In the genomic region with DNA sequence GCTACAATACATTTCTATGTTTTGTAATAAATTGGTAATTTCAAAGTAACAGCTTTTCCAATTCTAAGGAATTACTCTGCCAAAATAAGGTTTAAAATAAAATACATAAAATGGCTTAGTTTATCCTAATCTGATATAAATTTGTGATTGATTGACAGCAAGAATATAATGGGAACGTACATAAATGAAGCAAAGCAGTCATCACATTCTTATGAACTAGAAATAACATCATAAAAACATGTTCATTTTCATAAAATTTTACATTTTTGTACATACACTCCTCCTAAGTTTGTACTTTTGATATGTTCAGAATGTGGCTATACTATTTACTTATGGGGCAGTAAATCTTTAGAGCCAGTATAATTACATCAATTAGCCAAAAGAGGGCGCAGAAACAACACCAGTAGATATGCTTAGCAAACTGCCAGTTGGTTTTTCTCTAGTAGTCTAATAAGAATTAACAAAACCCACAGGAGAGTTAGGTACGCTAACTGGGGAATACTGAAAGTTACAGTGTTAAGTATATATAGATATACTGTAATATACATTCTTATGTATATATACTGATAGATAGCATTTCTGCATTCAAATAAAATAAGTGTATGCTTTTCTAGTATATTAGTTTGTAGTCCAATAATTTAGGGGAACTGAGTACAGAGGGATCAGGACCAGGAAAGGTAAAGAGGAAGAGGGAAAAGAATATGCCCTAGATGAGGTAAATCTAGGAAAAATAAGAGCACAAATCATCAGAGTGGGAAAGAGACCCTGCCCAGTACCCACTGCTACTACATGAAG, we compare ENCODE assay signal across 8 cellular contexts.
DNase-seq lines count a peak whose midpoint lies in the region; ATAC-seq and TF ChIP-seq lines count a peak whose summit lies in the region.

No MANE protein-coding gene starts in this region.

- H3K4me2 ChIP-seq in hepatocyte = no peak overlapping the region

- H3K9me3 Mint-ChIP-seq in WTC11 = no peaks in the 10 kb centered on the region
- H3K9me3 Mint-ChIP-seq in activated naive CD4-positive, alpha-beta T cell treated with anti-CD3 and anti-CD28 coated beads for 36 hours = no peaks in the 10 kb centered on the region

- no peaks in the 10 kb centered on the region for H3K27me3 Mint-ChIP-seq in WTC11 (ENCODE audit: low read depth)
- H3K27me3 Mint-ChIP-seq in activated naive CD4-positive, alpha-beta T cell treated with anti-CD3 and anti-CD28 coated beads for 36 hours (ENCODE audit: low read depth) = no peaks in the 10 kb centered on the region

- no peak overlapping the region for H3K4me3 Mint-ChIP-seq in WTC11
- no peak overlapping the region for H3K4me3 Mint-ChIP-seq in activated naive CD4-positive, alpha-beta T cell treated with anti-CD3 and anti-CD28 coated beads for 36 hours

- no peaks in the 10 kb centered on the region for H3K36me3 ChIP-seq in hepatocyte (replicated peaks; ENCODE audit: insufficient read depth, low read depth)
- H3K36me3 ChIP-seq in testis (ENCODE audit: low read depth, missing control alignments) = no peaks in the 10 kb centered on the region

- no peaks in the 10 kb centered on the region for H3K4me1 Mint-ChIP-seq in WTC11
- H3K4me1 Mint-ChIP-seq in activated naive CD4-positive, alpha-beta T cell treated with anti-CD3 and anti-CD28 coated beads for 36 hours (ENCODE audit: low read depth) = no peaks in the 10 kb centered on the region

- DNase-seq in AG08396 (ENCODE audit: low spot score) = peak; percentile 20
- DNase-seq in NCI-H146 (lab: John Stamatoyannopoulos, UW) = peak; percentile 80
- no peak for DNase-seq in WTC11 (ENCODE audit: low spot score)
- DNase-seq in hepatocyte (ENCODE audit: low spot score) = peak; percentile 68
- no peak for DNase-seq in testis
- DNase-seq in activated naive CD4-positive, alpha-beta T cell treated with anti-CD3 and anti-CD28 coated beads for 36 hours = no peak

- peak; percentile 83 for ATAC-seq in GM18498 (IDR thresholded peaks at IDR 0.05; ENCODE audit: unreplicated experiment)
- ATAC-seq in HG02852 (IDR thresholded peaks at IDR 0.05; ENCODE audit: unreplicated experiment) = peak; percentile 91
- peak; percentile 71 for ATAC-seq in WTC11

- no peak overlapping the region for H3K27ac ChIP-seq in hepatocyte
- H3K27ac ChIP-seq in testis = no peak overlapping the region

- H3K36me3 Mint-ChIP-seq in WTC11 = no peaks in the 10 kb centered on the region
- no peaks in the 10 kb centered on the region for H3K36me3 Mint-ChIP-seq in activated naive CD4-positive, alpha-beta T cell treated with anti-CD3 and anti-CD28 coated beads for 36 hours (ENCODE audit: low read depth)

- H4K20me1 ChIP-seq in hepatocyte (ENCODE audit: insufficient read depth, poor library complexity, severe bottlenecking) = no peaks in the 10 kb centered on the region

- H2AFZ ChIP-seq in hepatocyte = no peak overlapping the region

- TF ChIP-seq POLR2A in testis (IDR thresholded peaks at IDR 0.05) = no peak

- intact Hi-C loops in testis (cut with DNase I; ENCODE audit: low total_unique reads) = no loop called here
- intact Hi-C loops in activated naive CD4-positive, alpha-beta T cell treated with anti-CD3 and anti-CD28 coated beads for 36 hours (cut with micrococcal nuclease) = loop anchor here (1.0 to 2.0 kb wide), 4 partner anchors 36 to 526 kb away; a partner anchor contains a TSS

- TF ChIP-seq CTCF in WTC11 (IDR thresholded peaks at IDR 0.05) = peak; percentile 54; the same call in 1 of the 2 replicates
- peak; percentile 62 for TF ChIP-seq CTCF in hepatocyte (IDR thresholded peaks at IDR 0.05; ENCODE audit: poor library complexity)
- peak; percentile 7 to 47 (median 24) for TF ChIP-seq CTCF in testis (IDR thresholded peaks at IDR 0.05)

- H3K27ac Mint-ChIP-seq in WTC11 = no peak overlapping the region
- no peak overlapping the region for H3K27ac Mint-ChIP-seq in activated naive CD4-positive, alpha-beta T cell treated with anti-CD3 and anti-CD28 coated beads for 36 hours

- H3K9me2 ChIP-seq in hepatocyte (replicated peaks; ENCODE audit: insufficient read depth) = no peaks in the 10 kb centered on the region

- H3K4me3 ChIP-seq in hepatocyte (no peak overlapping the region), testis (no peak overlapping the region)

- no peaks in the 10 kb centered on the region for H3K9me3 ChIP-seq in hepatocyte (ENCODE audit: low read depth)
- no peaks in the 10 kb centered on the region for H3K9me3 ChIP-seq in testis

- POLR2A ChIA-PET in WTC11 (lab: Charles Lee) = no interaction called here

- 56% methylated on average over 3 of the region's 3 CpGs for WGBS in hepatocyte (ENCODE audit: low lambda C conversion rate, missing lambda C conversion rate)
- 60 to 63% methylated on average over 3 of the region's 3 CpGs for WGBS in testis, 2 donors

- no peaks in the 10 kb centered on the region for H3K79me2 ChIP-seq in hepatocyte

- H3K4me1 ChIP-seq in hepatocyte (ENCODE audit: insufficient read depth) = no peaks in the 10 kb centered on the region
- no peaks in the 10 kb centered on the region for H3K4me1 ChIP-seq in testis

- CTCF ChIA-PET in WTC11 (lab: Charles Lee) = interaction anchor here (0.7 to 1.6 kb wide), 3 partner anchors 17 to 150 kb away, joined by 3 read pairs; no protein-coding TSS in a partner anchor
- CTCF ChIA-PET in activated naive CD4-positive, alpha-beta T cell treated with anti-CD3 and anti-CD28 coated beads for 36 hours (lab: Charles Lee) = interaction anchor here (1.4 to 2.1 kb wide), 3 partner anchors 150 to 153 kb away, joined by 9 to 18 read pairs (median 14); no protein-coding TSS in a partner anchor

- H3K27me3 ChIP-seq in hepatocyte (no peaks in the 10 kb centered on the region), testis (no peaks in the 10 kb centered on the region)

TF ChIP-seq in WTC11, 78 proteins besides CTCF, POLR2A, EP300 and RAD21:
- TF ChIP-seq, protein P1, sequence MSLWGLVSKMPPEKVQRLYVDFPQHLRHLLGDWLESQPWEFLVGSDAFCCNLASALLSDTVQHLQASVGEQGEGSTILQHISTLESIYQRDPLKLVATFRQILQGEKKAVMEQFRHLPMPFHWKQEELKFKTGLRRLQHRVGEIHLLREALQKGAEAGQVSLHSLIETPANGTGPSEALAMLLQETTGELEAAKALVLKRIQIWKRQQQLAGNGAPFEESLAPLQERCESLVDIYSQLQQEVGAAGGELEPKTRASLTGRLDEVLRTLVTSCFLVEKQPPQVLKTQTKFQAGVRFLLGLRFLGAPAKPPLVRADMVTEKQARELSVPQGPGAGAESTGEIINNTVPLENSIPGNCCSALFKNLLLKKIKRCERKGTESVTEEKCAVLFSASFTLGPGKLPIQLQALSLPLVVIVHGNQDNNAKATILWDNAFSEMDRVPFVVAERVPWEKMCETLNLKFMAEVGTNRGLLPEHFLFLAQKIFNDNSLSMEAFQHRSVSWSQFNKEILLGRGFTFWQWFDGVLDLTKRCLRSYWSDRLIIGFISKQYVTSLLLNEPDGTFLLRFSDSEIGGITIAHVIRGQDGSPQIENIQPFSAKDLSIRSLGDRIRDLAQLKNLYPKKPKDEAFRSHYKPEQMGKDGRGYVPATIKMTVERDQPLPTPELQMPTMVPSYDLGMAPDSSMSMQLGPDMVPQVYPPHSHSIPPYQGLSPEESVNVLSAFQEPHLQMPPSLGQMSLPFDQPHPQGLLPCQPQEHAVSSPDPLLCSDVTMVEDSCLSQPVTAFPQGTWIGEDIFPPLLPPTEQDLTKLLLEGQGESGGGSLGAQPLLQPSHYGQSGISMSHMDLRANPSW (CRISPR knock-in tag; conservative IDR thresholded peaks at IDR 0.05; ENCODE audit: low read depth) = no peak
- TF ChIP-seq, protein P2, sequence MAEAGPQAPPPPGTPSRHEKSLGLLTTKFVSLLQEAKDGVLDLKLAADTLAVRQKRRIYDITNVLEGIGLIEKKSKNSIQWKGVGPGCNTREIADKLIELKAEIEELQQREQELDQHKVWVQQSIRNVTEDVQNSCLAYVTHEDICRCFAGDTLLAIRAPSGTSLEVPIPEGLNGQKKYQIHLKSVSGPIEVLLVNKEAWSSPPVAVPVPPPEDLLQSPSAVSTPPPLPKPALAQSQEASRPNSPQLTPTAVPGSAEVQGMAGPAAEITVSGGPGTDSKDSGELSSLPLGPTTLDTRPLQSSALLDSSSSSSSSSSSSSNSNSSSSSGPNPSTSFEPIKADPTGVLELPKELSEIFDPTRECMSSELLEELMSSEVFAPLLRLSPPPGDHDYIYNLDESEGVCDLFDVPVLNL (CRISPR knock-in tag; IDR thresholded peaks at IDR 0.05; ENCODE audit: borderline replicate concordance, low read depth) = no peak
- TF ChIP-seq ZNF416 (CRISPR knock-in tag; IDR thresholded peaks at IDR 0.05) = no peak
- TF ChIP-seq ZNF423 (CRISPR knock-in tag; IDR thresholded peaks at IDR 0.05) = no peak
- no peak for TF ChIP-seq IRF2 (CRISPR knock-in tag; IDR thresholded peaks at IDR 0.05; ENCODE audit: borderline replicate concordance, low read depth)
- TF ChIP-seq, protein P3, sequence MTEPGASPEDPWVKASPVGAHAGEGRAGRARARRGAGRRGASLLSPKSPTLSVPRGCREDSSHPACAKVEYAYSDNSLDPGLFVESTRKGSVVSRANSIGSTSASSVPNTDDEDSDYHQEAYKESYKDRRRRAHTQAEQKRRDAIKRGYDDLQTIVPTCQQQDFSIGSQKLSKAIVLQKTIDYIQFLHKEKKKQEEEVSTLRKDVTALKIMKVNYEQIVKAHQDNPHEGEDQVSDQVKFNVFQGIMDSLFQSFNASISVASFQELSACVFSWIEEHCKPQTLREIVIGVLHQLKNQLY (CRISPR knock-in tag; IDR thresholded peaks at IDR 0.05) = no peak
- no peak for TF ChIP-seq ESRRA (CRISPR knock-in tag; IDR thresholded peaks at IDR 0.05; ENCODE audit: borderline replicate concordance)
- TF ChIP-seq FOXK1 (CRISPR knock-in tag; IDR thresholded peaks at IDR 0.05) = no peak
- no peak for TF ChIP-seq JAZF1 (CRISPR knock-in tag; IDR thresholded peaks at IDR 0.05)
- no peak for TF ChIP-seq JUN (CRISPR knock-in tag; IDR thresholded peaks at IDR 0.05)
- no peak for TF ChIP-seq ZNF263 (CRISPR knock-in tag; IDR thresholded peaks at IDR 0.05; ENCODE audit: low read depth)
- TF ChIP-seq ETV6 (CRISPR knock-in tag; IDR thresholded peaks at IDR 0.05) = no peak
- TF ChIP-seq, protein P4, sequence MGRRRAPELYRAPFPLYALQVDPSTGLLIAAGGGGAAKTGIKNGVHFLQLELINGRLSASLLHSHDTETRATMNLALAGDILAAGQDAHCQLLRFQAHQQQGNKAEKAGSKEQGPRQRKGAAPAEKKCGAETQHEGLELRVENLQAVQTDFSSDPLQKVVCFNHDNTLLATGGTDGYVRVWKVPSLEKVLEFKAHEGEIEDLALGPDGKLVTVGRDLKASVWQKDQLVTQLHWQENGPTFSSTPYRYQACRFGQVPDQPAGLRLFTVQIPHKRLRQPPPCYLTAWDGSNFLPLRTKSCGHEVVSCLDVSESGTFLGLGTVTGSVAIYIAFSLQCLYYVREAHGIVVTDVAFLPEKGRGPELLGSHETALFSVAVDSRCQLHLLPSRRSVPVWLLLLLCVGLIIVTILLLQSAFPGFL (CRISPR knock-in tag; IDR thresholded peaks at IDR 0.05; ENCODE audit: borderline replicate concordance) = no peak
TF ChIP-seq in WTC11: peak in this region for 0.

Comparison
In these comparisons a context has a peak if more than half of its experiments do, and no peak if none do; other contexts are left out.
1. DNase-seq: peak in AG08396 (single experiment), NCI-H146 (single experiment) and hepatocyte (single experiment); none in WTC11 (single experiment), testis (single experiment) and activated naive CD4-positive, alpha-beta T cell treated with anti-CD3 and anti-CD28 coated beads for 36 hours (single experiment).
2. Peak in every context shown above with its lines, with median percentiles within 50 percentile points of each other: ATAC-seq and CTCF ChIP-seq.